ENCODE assay signal across 10 cellular contexts in genomic region chr17:64706224-64707076, GRCh38. TPM values are rescaled to one million over a fixed set of nuclear protein-coding genes. Genes with fewer than 3 reads are reported as not detected.
DNase-seq lines count a peak whose midpoint lies in the region; ATAC-seq and TF ChIP-seq lines count a peak whose summit lies in the region.
"Had no signal": no experiment of that assay in that cellular context is flagged by ENCODE, and none has a peak within 500 bp of the region (broad histone marks: within the 10 kb centered on the region; RNA-seq: fewer than 3 reads in every experiment).

No MANE protein-coding gene starts in this region.

- peaks cover 6% of the 10 kb centered on the region for H3K4me1 Mint-ChIP-seq in WTC11
- H3K4me1 Mint-ChIP-seq: brain had no signal

- H3K9me3 ChIP-seq in prostate gland, result no peaks in the 10 kb centered on the region

- no peaks in the 10 kb centered on the region for H3K36me3 ChIP-seq in prostate gland

- no peak overlapping the region for H3K27ac Mint-ChIP-seq in WTC11

- H3K4me1 ChIP-seq in foreskin keratinocyte (peaks cover 38% of the 10 kb centered on the region), prostate gland (replicated peaks) (peaks cover 3% of the 10 kb centered on the region)

- no peak overlapping the region for H3K4me3 ChIP-seq in prostate gland

- no peaks in the 10 kb centered on the region; the same call in 1 of the 2 replicates for H3K27me3 Mint-ChIP-seq in WTC11 (ENCODE audit: low read depth)

- 30% methylated on average over 8 of the region's 8 CpGs for WGBS in prostate gland

- ATAC-seq in foreskin keratinocyte (peak; percentile 55), WTC11 (no peak)

- TF ChIP-seq POLR2A in prostate gland (IDR thresholded peaks at IDR 0.05), result no peak

- no peaks in the 10 kb centered on the region for H3K36me3 Mint-ChIP-seq in WTC11
- H3K36me3 Mint-ChIP-seq: brain had no signal

- no peaks in the 10 kb centered on the region for H3K9me3 Mint-ChIP-seq in WTC11

- POLR2A ChIA-PET in RWPE1 (lab: Yijun Ruan, JAX; ENCODE audit: low non-redundant PET), result interaction anchor here (0.6 kb wide), 1 partner anchor 119 kb away, joined by 4 read pairs; no protein-coding TSS in a partner anchor
- POLR2A ChIA-PET in WTC11 (lab: Charles Lee), result no interaction called here

- intact Hi-C loops in prostate gland (cut with DNase I), result no loop called here
- intact Hi-C loops in posterior cingulate gyrus (cut with DNase I), result no loop called here

- TF ChIP-seq CTCF in RWPE1 (conservative IDR thresholded peaks at IDR 0.05; ENCODE audit: low read depth) (no peak), foreskin keratinocyte (conservative IDR thresholded peaks at IDR 0.05) (peak; percentile 36), prostate gland (IDR thresholded peaks at IDR 0.05) (no peak), WTC11 (IDR thresholded peaks at IDR 0.05) (no peak)

- H3K27me3 ChIP-seq in foreskin keratinocyte (no peaks in the 10 kb centered on the region), prostate gland (replicated peaks; ENCODE audit: insufficient read depth) (no peaks in the 10 kb centered on the region)

- CTCF ChIA-PET in RWPE1 (lab: Yijun Ruan, JAX), result interaction anchor here (0.6 kb wide), 1 partner anchor 67 kb away, joined by 3 read pairs; no protein-coding TSS in a partner anchor
- CTCF ChIA-PET in WTC11 (lab: Charles Lee), result no interaction called here

- peak; percentile 70 for DNase-seq in EH (ENCODE audit: low read depth)
- peak; percentile 81 for DNase-seq in RWPE1 (ENCODE audit: low spot score)
- DNase-seq in foreskin keratinocyte, result peak; percentile 91 to 94
- peak; percentile 25 for DNase-seq in prostate gland (ENCODE audit: low spot score)
- no peak for DNase-seq in posterior cingulate gyrus
- no peak for DNase-seq in WTC11 (ENCODE audit: low spot score)
- no peak for DNase-seq in NCI-H774 (lab: John Stamatoyannopoulos, UW)
- DNase-seq in DMS 273 treated with DMSO at 0.1 percent for 48 hours (lab: John Stamatoyannopoulos, UW), result no peak
- DNase-seq: MM.1S had no signal

- no peak overlapping the region for H3K4me3 Mint-ChIP-seq in WTC11
- H3K4me3 Mint-ChIP-seq: brain had no signal

- H3K27ac ChIP-seq in RWPE1, result peak overlapping the region; percentile 89
- H3K27ac ChIP-seq in foreskin keratinocyte, result peak overlapping the region; percentile 49
- peak overlapping the region; percentile 20 to 41 for H3K27ac ChIP-seq in prostate gland

TF ChIP-seq in WTC11, 78 proteins besides CTCF, POLR2A, EP300 and RAD21:
- no peak for TF ChIP-seq ZNF671 (CRISPR knock-in tag; IDR thresholded peaks at IDR 0.05)
- TF ChIP-seq ZNF532 (CRISPR knock-in tag; IDR thresholded peaks at IDR 0.05; ENCODE audit: borderline replicate concordance), result no peak
- no peak for TF ChIP-seq STAT6 (CRISPR knock-in tag; conservative IDR thresholded peaks at IDR 0.05; ENCODE audit: low read depth)
- TF ChIP-seq ZNF416 (CRISPR knock-in tag; IDR thresholded peaks at IDR 0.05), result no peak
- no peak for TF ChIP-seq RELA (CRISPR knock-in tag; IDR thresholded peaks at IDR 0.05; ENCODE audit: borderline replicate concordance)

RNA-seq across cellular contexts. Expression of gene SMURF2, which starts 44.3 kb away (rescaled TPM):
- 193 and 210 TPM in 2 replicates for total RNA-seq in foreskin keratinocyte
- 42.4 and 53.5 TPM in 2 replicates for polyA plus RNA-seq in foreskin keratinocyte
- total RNA-seq in prostate gland, result 10 to 100 TPM; 21.5 to 29.1 TPM
- total RNA-seq in WTC11 (2021), result 21.6 to 24.0 TPM (median 23.0 TPM) in 3 replicates

Comparison
In these comparisons a context has a peak if more than half of its experiments do, and no peak if none do; other contexts are left out.
1. DNase-seq: peak in EH (single experiment), RWPE1 (single experiment), foreskin keratinocyte (2 of 2) and prostate gland (single experiment); none in posterior cingulate gyrus (0 of 10), WTC11 (single experiment), NCI-H774 (single experiment) and DMS 273 treated with DMSO at 0.1 percent for 48 hours (single experiment).
2. H3K27ac ChIP-seq: peak in every context shown above with its lines; median percentile 89 in RWPE1; 49 in foreskin keratinocyte; 30 in prostate gland.